8 cellular contexts compared by ENCODE assay signal in the genomic region with DNA sequence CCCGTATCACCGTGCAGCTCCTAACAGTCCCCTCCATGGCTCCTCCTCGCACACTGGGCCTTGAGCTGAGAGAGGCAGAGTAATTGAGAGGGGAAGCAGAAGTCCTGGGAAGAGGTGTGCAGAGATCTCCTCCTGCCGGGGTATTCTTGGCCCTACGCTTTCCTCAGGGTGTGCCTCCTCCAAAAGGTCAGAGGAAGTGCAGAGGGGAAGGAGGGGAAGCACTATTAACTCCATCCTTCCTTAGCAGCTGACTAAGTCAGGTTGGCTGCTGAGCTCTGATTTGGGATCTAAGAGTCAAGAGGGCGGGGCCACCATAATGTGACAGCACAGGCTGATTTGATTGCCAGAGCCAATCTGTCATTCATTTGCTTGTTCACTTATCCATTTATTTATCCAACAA. TPM values are rescaled to one million over a fixed set of nuclear protein-coding genes. Genes with fewer than 3 reads are reported as not detected.
DNase-seq lines count a peak whose midpoint lies in the region; ATAC-seq and TF ChIP-seq lines count a peak whose summit lies in the region.

No MANE protein-coding gene starts in this region.

- ATAC-seq in natural killer cell treated with Interleukin-12 subunit alpha and Interleukin-12 subunit beta and Interleukin-15 and Interleukin-18, amount 100 ng/mL, for 72 hours: no peak
- no peak for ATAC-seq in GM19455 (IDR thresholded peaks at IDR 0.05; ENCODE audit: unreplicated experiment)
- no peak for ATAC-seq in HG03457 (IDR thresholded peaks at IDR 0.05; ENCODE audit: unreplicated experiment)
- ATAC-seq in GM18520 (IDR thresholded peaks at IDR 0.05; ENCODE audit: unreplicated experiment): no peak

- H3K4me3 ChIP-seq in colonic mucosa: no peak overlapping the region

- no peaks in the 10 kb centered on the region for H3K9me3 Mint-ChIP-seq in natural killer cell treated with Interleukin-12 subunit alpha and Interleukin-12 subunit beta and Interleukin-15 and Interleukin-18, amount 100 ng/mL, for 72 hours

- TF ChIP-seq CTCF in colonic mucosa (IDR thresholded peaks at IDR 0.05): no peak

- peak overlapping the region; percentile 12 for H3K4me3 Mint-ChIP-seq in natural killer cell treated with Interleukin-12 subunit alpha and Interleukin-12 subunit beta and Interleukin-15 and Interleukin-18, amount 100 ng/mL, for 72 hours

- intact Hi-C loops in colonic mucosa (cut with DNase I): no loop called here

- DNase-seq in EH (ENCODE audit: low read depth) (peak; percentile 38), NCI-H69 (lab: John Stamatoyannopoulos, UW) (peak; percentile 62), dermis blood vessel endothelial cell (peak; percentile 75), colonic mucosa (no peak)
- DNase-seq in natural killer cell treated with Interleukin-12 subunit alpha and Interleukin-12 subunit beta and Interleukin-15 and Interleukin-18, amount 100 ng/mL, for 72 hours (ENCODE audit: low spot score): no peak

- peak overlapping the region; percentile 74 to 87 for H3K27ac Mint-ChIP-seq in natural killer cell treated with Interleukin-12 subunit alpha and Interleukin-12 subunit beta and Interleukin-15 and Interleukin-18, amount 100 ng/mL, for 72 hours

- peaks cover 3% of the 10 kb centered on the region for H3K4me1 ChIP-seq in colonic mucosa

- no peak overlapping the region for H3K27ac ChIP-seq in colonic mucosa

- no peaks in the 10 kb centered on the region for H3K9me3 ChIP-seq in colonic mucosa

- H3K4me1 Mint-ChIP-seq in natural killer cell treated with Interleukin-12 subunit alpha and Interleukin-12 subunit beta and Interleukin-15 and Interleukin-18, amount 100 ng/mL, for 72 hours (ENCODE audit: low read depth in 2 of 2): peaks cover 64% of the 10 kb centered on the region in 2 donors

- no peak overlapping the region for H3K9ac ChIP-seq in colonic mucosa (ENCODE audit: low read depth in 2 of 2, low read length in 2 of 2)

- H3K36me3 ChIP-seq in colonic mucosa: no peaks in the 10 kb centered on the region

- H3K27me3 ChIP-seq in colonic mucosa: no peaks in the 10 kb centered on the region

- H3K36me3 Mint-ChIP-seq in natural killer cell treated with Interleukin-12 subunit alpha and Interleukin-12 subunit beta and Interleukin-15 and Interleukin-18, amount 100 ng/mL, for 72 hours: peaks cover 7% of the 10 kb centered on the region

- H3K27me3 Mint-ChIP-seq in natural killer cell treated with Interleukin-12 subunit alpha and Interleukin-12 subunit beta and Interleukin-15 and Interleukin-18, amount 100 ng/mL, for 72 hours: no peaks in the 10 kb centered on the region

RNA-seq across cellular contexts. Expression of a gene that starts 12.3 kb away (rescaled TPM):
- total RNA-seq in dermis blood vessel endothelial cell (108 and 145 TPM in 2 replicates), colonic mucosa (10 to 100 TPM; 10.5 to 57.6 TPM)
- 100 to 1,000 TPM; 158 to 191 TPM for total RNA-seq in natural killer cell treated with Interleukin-12 subunit alpha and Interleukin-12 subunit beta and Interleukin-15 and Interleukin-18, amount 100 ng/mL, for 72 hours

Comparison
In these comparisons a context has a peak if more than half of its experiments do, and no peak if none do; other contexts are left out.
1. DNase-seq: peak in EH (single experiment), NCI-H69 (single experiment) and dermis blood vessel endothelial cell (single experiment); none in natural killer cell treated with Interleukin-12 subunit alpha and Interleukin-12 subunit beta and Interleukin-15 and Interleukin-18, amount 100 ng/mL, for 72 hours (single experiment) and colonic mucosa (single experiment).